ENCODE assay signal across 1 cellular context in the genomic region with DNA sequence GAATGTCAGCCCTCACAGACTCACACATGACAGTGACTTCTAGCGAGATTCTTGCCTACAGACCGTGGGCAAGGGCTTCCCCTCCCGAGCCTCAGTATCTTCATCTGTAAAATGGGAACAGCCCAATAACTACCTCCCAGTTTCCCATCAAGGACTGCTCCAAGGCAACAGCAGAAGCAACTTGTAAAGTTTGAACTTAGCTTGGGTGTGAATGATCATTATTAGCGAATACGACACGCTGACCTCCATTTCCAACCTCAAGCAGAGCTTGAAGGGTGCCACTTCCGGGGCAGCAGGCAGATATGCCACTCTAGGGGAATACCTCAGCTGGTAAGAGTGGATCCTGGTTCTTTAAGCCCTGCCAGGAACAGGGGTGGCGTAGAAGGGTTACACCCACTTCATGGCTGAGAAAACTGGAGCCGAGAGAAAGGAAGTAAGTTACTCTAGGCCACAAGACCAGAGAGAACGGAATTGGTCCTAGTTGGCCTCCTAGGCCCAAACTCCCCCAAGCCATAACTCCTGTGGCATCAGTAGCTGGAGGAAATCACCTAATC.
TF ChIP-seq lines count a peak whose summit lies in the region.

No MANE protein-coding gene starts in this region.

TF ChIP-seq in K562, 482 proteins besides CTCF, POLR2A, EP300 and RAD21 (continued from another document):
- TF ChIP-seq, protein P1, sequence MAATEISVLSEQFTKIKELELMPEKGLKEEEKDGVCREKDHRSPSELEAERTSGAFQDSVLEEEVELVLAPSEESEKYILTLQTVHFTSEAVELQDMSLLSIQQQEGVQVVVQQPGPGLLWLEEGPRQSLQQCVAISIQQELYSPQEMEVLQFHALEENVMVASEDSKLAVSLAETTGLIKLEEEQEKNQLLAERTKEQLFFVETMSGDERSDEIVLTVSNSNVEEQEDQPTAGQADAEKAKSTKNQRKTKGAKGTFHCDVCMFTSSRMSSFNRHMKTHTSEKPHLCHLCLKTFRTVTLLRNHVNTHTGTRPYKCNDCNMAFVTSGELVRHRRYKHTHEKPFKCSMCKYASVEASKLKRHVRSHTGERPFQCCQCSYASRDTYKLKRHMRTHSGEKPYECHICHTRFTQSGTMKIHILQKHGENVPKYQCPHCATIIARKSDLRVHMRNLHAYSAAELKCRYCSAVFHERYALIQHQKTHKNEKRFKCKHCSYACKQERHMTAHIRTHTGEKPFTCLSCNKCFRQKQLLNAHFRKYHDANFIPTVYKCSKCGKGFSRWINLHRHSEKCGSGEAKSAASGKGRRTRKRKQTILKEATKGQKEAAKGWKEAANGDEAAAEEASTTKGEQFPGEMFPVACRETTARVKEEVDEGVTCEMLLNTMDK (IDR thresholded peaks at IDR 0.05; ENCODE audit: borderline replicate concordance, insufficient read depth, low read depth, low read length, poor library complexity, severe bottlenecking), result no peak
- TF ChIP-seq BCOR (IDR thresholded peaks at IDR 0.05) (peak; percentile 81), SRSF9 (IDR thresholded peaks at IDR 0.05; ENCODE audit: borderline replicate concordance, low read depth, low read length) (no peak), ZNF316 (IDR thresholded peaks at IDR 0.05) (no peak), GABPB1 (CRISPR knock-in tag; IDR thresholded peaks at IDR 0.05) (peak; percentile 29), ETV5 (CRISPR knock-in tag; IDR thresholded peaks at IDR 0.05; ENCODE audit: low read depth) (no peak), SPI1 (IDR thresholded peaks at IDR 0.05; ENCODE audit: borderline replicate concordance, low read depth, low read length) (no peak), CHD4 (IDR thresholded peaks at IDR 0.05; ENCODE audit: insufficient read depth, insufficient replicate concordance, low read depth, low read length, poor library complexity, severe bottlenecking) (peak; percentile 62), RBM25 (IDR thresholded peaks at IDR 0.05; ENCODE audit: low read depth, low read length, severe bottlenecking) (peak; percentile 91), KLF1 (tag; IDR thresholded peaks at IDR 0.05) (no peak), PTBP1 (IDR thresholded peaks at IDR 0.05; ENCODE audit: low read depth, low read length) (0 out of 2 replicates have a peak, but pooled peaks have one; percentile 44), ESRRB (CRISPR knock-in tag; IDR thresholded peaks at IDR 0.05; ENCODE audit: borderline replicate concordance) (no peak), BACH1 (tag; IDR thresholded peaks at IDR 0.05) (no peak), CAMTA2 (CRISPR knock-in tag; conservative IDR thresholded peaks at IDR 0.05) (no peak), JUND (IDR thresholded peaks at IDR 0.05; ENCODE audit: borderline replicate concordance, low read depth, low read length) (no peak), JUND (tag; IDR thresholded peaks at IDR 0.05; ENCODE audit: borderline replicate concordance, low read depth, low read length) (no peak), HNRNPH1 (optimal IDR thresholded peaks at IDR 0.05; ENCODE audit: low read depth, low read length) (no peak), CBX3 (IDR thresholded peaks at IDR 0.05; ENCODE audit: borderline replicate concordance in 1 of 2, low read length in 2 of 2) (peak in 1 of 2 experiments; percentile 33; a peak in 1 of 3 replicates), ZFX (CRISPR knock-in tag; IDR thresholded peaks at IDR 0.05) (0 out of 2 replicates have a peak, but pooled peaks have one; percentile 46), DPF2 (IDR thresholded peaks at IDR 0.05) (no peak), KDM1A (IDR thresholded peaks at IDR 0.05) (0 out of 4 replicates have a peak, but pooled peaks have one; percentile 36 to 38), NELFE (IDR thresholded peaks at IDR 0.05; ENCODE audit: insufficient read depth, insufficient read length) (no peak)
- TF ChIP-seq, protein P2, sequence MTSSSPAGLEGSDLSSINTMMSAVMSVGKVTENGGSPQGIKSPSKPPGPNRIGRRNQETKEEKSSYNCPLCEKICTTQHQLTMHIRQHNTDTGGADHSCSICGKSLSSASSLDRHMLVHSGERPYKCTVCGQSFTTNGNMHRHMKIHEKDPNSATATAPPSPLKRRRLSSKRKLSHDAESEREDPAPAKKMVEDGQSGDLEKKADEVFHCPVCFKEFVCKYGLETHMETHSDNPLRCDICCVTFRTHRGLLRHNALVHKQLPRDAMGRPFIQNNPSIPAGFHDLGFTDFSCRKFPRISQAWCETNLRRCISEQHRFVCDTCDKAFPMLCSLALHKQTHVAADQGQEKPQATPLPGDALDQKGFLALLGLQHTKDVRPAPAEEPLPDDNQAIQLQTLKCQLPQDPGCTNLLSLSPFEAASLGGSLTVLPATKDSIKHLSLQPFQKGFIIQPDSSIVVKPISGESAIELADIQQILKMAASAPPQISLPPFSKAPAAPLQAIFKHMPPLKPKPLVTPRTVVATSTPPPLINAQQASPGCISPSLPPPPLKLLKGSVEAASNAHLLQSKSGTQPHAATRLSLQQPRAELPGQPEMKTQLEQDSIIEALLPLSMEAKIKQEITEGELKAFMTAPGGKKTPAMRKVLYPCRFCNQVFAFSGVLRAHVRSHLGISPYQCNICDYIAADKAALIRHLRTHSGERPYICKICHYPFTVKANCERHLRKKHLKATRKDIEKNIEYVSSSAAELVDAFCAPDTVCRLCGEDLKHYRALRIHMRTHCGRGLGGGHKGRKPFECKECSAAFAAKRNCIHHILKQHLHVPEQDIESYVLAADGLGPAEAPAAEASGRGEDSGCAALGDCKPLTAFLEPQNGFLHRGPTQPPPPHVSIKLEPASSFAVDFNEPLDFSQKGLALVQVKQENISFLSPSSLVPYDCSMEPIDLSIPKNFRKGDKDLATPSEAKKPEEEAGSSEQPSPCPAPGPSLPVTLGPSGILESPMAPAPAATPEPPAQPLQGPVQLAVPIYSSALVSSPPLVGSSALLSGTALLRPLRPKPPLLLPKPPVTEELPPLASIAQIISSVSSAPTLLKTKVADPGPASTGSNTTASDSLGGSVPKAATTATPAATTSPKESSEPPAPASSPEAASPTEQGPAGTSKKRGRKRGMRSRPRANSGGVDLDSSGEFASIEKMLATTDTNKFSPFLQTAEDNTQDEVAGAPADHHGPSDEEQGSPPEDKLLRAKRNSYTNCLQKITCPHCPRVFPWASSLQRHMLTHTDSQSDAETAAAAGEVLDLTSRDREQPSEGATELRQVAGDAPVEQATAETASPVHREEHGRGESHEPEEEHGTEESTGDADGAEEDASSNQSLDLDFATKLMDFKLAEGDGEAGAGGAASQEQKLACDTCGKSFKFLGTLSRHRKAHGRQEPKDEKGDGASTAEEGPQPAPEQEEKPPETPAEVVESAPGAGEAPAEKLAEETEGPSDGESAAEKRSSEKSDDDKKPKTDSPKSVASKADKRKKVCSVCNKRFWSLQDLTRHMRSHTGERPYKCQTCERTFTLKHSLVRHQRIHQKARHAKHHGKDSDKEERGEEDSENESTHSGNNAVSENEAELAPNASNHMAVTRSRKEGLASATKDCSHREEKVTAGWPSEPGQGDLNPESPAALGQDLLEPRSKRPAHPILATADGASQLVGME (CRISPR knock-in tag; IDR thresholded peaks at IDR 0.05), result no peak
- TF ChIP-seq, protein P3, sequence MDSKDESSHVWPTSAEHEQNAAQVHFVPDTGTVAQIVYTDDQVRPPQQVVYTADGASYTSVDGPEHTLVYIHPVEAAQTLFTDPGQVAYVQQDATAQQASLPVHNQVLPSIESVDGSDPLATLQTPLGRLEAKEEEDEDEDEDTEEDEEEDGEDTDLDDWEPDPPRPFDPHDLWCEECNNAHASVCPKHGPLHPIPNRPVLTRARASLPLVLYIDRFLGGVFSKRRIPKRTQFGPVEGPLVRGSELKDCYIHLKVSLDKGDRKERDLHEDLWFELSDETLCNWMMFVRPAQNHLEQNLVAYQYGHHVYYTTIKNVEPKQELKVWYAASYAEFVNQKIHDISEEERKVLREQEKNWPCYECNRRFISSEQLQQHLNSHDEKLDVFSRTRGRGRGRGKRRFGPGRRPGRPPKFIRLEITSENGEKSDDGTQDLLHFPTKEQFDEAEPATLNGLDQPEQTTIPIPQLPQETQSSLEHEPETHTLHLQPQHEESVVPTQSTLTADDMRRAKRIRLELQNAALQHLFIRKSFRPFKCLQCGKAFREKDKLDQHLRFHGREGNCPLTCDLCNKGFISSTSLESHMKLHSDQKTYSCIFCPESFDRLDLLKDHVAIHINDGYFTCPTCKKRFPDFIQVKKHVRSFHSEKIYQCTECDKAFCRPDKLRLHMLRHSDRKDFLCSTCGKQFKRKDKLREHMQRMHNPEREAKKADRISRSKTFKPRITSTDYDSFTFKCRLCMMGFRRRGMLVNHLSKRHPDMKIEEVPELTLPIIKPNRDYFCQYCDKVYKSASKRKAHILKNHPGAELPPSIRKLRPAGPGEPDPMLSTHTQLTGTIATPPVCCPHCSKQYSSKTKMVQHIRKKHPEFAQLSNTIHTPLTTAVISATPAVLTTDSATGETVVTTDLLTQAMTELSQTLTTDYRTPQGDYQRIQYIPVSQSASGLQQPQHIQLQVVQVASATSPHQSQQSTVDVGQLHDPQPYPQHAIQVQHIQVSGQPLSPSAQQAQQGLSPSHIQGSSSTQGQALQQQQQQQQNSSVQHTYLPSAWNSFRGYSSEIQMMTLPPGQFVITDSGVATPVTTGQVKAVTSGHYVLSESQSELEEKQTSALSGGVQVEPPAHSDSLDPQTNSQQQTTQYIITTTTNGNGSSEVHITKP (IDR thresholded peaks at IDR 0.05; ENCODE audit: partially characterized antibody), result no peak
- TF ChIP-seq, protein P4, sequence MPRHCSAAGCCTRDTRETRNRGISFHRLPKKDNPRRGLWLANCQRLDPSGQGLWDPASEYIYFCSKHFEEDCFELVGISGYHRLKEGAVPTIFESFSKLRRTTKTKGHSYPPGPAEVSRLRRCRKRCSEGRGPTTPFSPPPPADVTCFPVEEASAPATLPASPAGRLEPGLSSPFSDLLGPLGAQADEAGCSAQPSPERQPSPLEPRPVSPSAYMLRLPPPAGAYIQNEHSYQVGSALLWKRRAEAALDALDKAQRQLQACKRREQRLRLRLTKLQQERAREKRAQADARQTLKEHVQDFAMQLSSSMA (CRISPR knock-in tag; IDR thresholded peaks at IDR 0.05), result no peak
- TF ChIP-seq, protein P5, sequence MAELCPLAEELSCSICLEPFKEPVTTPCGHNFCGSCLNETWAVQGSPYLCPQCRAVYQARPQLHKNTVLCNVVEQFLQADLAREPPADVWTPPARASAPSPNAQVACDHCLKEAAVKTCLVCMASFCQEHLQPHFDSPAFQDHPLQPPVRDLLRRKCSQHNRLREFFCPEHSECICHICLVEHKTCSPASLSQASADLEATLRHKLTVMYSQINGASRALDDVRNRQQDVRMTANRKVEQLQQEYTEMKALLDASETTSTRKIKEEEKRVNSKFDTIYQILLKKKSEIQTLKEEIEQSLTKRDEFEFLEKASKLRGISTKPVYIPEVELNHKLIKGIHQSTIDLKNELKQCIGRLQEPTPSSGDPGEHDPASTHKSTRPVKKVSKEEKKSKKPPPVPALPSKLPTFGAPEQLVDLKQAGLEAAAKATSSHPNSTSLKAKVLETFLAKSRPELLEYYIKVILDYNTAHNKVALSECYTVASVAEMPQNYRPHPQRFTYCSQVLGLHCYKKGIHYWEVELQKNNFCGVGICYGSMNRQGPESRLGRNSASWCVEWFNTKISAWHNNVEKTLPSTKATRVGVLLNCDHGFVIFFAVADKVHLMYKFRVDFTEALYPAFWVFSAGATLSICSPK (IDR thresholded peaks at IDR 0.05; ENCODE audit: borderline replicate concordance), result no peak
- TF ChIP-seq, protein P6, sequence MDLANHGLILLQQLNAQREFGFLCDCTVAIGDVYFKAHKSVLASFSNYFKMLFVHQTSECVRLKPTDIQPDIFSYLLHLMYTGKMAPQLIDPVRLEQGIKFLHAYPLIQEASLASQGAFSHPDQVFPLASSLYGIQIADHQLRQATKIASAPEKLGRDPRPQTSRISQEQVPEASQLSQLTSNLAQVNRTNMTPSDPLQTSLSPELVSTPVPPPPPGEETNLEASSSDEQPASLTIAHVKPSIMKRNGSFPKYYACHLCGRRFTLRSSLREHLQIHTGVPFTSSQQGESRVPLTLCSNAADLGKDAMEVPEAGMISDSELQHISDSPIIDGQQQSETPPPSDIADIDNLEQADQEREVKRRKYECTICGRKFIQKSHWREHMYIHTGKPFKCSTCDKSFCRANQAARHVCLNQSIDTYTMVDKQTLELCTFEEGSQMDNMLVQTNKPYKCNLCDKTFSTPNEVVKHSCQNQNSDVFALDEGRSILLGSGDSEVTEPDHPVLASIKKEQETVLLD (IDR thresholded peaks at IDR 0.05), result no peak
TF ChIP-seq in K562: peak in this region for 8.
